Comparison of ENCODE assay signal across 10 cellular contexts in genomic region chr11:12196335-12196734, GRCh38.
DNase-seq lines count a peak whose midpoint lies in the region; ATAC-seq and TF ChIP-seq lines count a peak whose summit lies in the region.
"Had no signal": no experiment of that assay in that cellular context is flagged by ENCODE, and none has a peak within 500 bp of the region (broad histone marks: within the 10 kb centered on the region; RNA-seq: fewer than 3 reads in every experiment).

No MANE protein-coding gene starts in this region.

- H3K79me2 ChIP-seq in DND-41 (ENCODE audit: insufficient read depth, low read length) (no peaks in the 10 kb centered on the region), trophoblast cell (ENCODE audit: control insufficient read depth, insufficient read depth, low read length, poor library complexity) (peaks cover 5% of the 10 kb centered on the region)

- H3K36me3 ChIP-seq in DND-41 (ENCODE audit: insufficient read depth, low read length) (no peaks in the 10 kb centered on the region), KOPT-K1 (ENCODE audit: insufficient read depth, low read length) (no peaks in the 10 kb centered on the region), body of pancreas (replicated peaks in 1 of 2; ENCODE audit: insufficient read depth in 1 of 2, low read depth in 2 of 2) (no peaks in the 10 kb centered on the region), trophoblast cell (ENCODE audit: control insufficient read depth in 1 of 2, insufficient read depth in 2 of 2, low read length in 2 of 2) (no peaks in the 10 kb centered on the region)

- H3K4me1 ChIP-seq in DND-41 (ENCODE audit: insufficient read depth, low read length) (peaks cover 44% of the 10 kb centered on the region), body of pancreas (peaks cover 58% of the 10 kb centered on the region), trophoblast cell (ENCODE audit: control insufficient read depth in 1 of 2, insufficient read depth in 2 of 2, low read length in 2 of 2) (peaks cover 26 to 31% of the 10 kb centered on the region in 2 experiments)

- no peak overlapping the region for H3K14ac ChIP-seq in trophoblast cell (ENCODE audit: low read length)

- no peak overlapping the region for H4K12ac ChIP-seq in trophoblast cell (ENCODE audit: low read depth, low read length)

- H4K20me1 ChIP-seq in DND-41 (ENCODE audit: insufficient read depth, low read length) = no peaks in the 10 kb centered on the region

- H2AFZ ChIP-seq in DND-41 (ENCODE audit: low read depth, low read length) (peak overlapping the region; percentile 38), trophoblast cell (ENCODE audit: insufficient read depth, low read length, poor library complexity) (no peak overlapping the region)

- H3K23ac ChIP-seq in trophoblast cell (ENCODE audit: low read length) = no peak overlapping the region

- ATAC-seq in DND-41 (ENCODE audit: insufficient read depth, low read depth) (peak; percentile 59), body of pancreas (no peak), GM18867 (IDR thresholded peaks at IDR 0.05; ENCODE audit: unreplicated experiment) (no peak), GM19324 (IDR thresholded peaks at IDR 0.05; ENCODE audit: low FRiP score, unreplicated experiment) (no peak)
- ATAC-seq: HepG2 had no signal

- TF ChIP-seq CTCF in DND-41 (IDR thresholded peaks at IDR 0.05; ENCODE audit: borderline replicate concordance, extremely low read depth, low read length, poor library complexity, severe bottlenecking) (no peak), body of pancreas (IDR thresholded peaks at IDR 0.05) (no peak)

- no peak overlapping the region for H2AK5ac ChIP-seq in trophoblast cell (ENCODE audit: low read length)

- H3K4me2 ChIP-seq in DND-41 (ENCODE audit: insufficient read depth, low read length) (peak overlapping the region; percentile 58), trophoblast cell (ENCODE audit: low read length) (no peak overlapping the region)

- DNase-seq in DND-41 (peak; percentile 68), body of pancreas (no peak), trophoblast cell (no peak), HUDEP-2 (lab: John Stamatoyannopoulos, UW; ENCODE audit: unreplicated experiment in 76 of 76) (no peak)
- DNase-seq: naive B cell, NCI-H446 treated with DMSO at 0.1 percent for 48 hours had no signal

- peak overlapping the region in 1 of 2 experiments; percentile 48; a peak in 2 of 4 replicates for H3K4me3 ChIP-seq in DND-41 (ENCODE audit: low read depth in 1 of 2, low read length in 2 of 2)
- no peak overlapping the region for H3K4me3 ChIP-seq in body of pancreas
- no peak overlapping the region for H3K4me3 ChIP-seq in trophoblast cell (ENCODE audit: low read depth, low read length)

- peak overlapping the region; percentile 55 for H3K9ac ChIP-seq in DND-41 (ENCODE audit: low read depth, low read length)
- no peak overlapping the region for H3K9ac ChIP-seq in trophoblast cell (ENCODE audit: low read length)

- peak overlapping the region; percentile 56 for H4K91ac ChIP-seq in trophoblast cell (ENCODE audit: low read depth, low read length)

- H3K4ac ChIP-seq in trophoblast cell (ENCODE audit: low read depth, low read length) = no peak overlapping the region

- no peaks in the 10 kb centered on the region for H3K9me3 ChIP-seq in DND-41 (ENCODE audit: insufficient read depth, low read length, severe bottlenecking)
- H3K9me3 ChIP-seq in KOPT-K1 (ENCODE audit: insufficient read depth, low read length, poor library complexity, severe bottlenecking) = no peaks in the 10 kb centered on the region
- H3K9me3 ChIP-seq in body of pancreas = no peaks in the 10 kb centered on the region
- peaks cover 2% of the 10 kb centered on the region for H3K9me3 ChIP-seq in trophoblast cell (ENCODE audit: insufficient read depth, low read depth, low read length)

- no peak overlapping the region for H2BK12ac ChIP-seq in trophoblast cell (ENCODE audit: low read length)

- TF ChIP-seq POLR2A in body of pancreas (IDR thresholded peaks at IDR 0.05) = no peak

- 54 to 63% methylated on average over 2 of the region's 2 CpGs for WGBS in body of pancreas, 2 donors
- no CpG with 5 or more reads among the region's 2 CpGs for WGBS in trophoblast cell (ENCODE audit: extremely low coverage, insufficient coverage, insufficient read length)

- H3K79me1 ChIP-seq in trophoblast cell (ENCODE audit: low read length) = peaks cover 17% of the 10 kb centered on the region

- intact Hi-C loops in body of pancreas (cut with DNase I) = no loop called here

- H2BK5ac ChIP-seq in trophoblast cell (ENCODE audit: low read depth, low read length, poor library complexity) = no peak overlapping the region

- H3K27me3 ChIP-seq in DND-41 (ENCODE audit: insufficient read depth, low read length, poor library complexity) = no peaks in the 10 kb centered on the region
- no peaks in the 10 kb centered on the region for H3K27me3 ChIP-seq in body of pancreas
- no peaks in the 10 kb centered on the region for H3K27me3 ChIP-seq in trophoblast cell (ENCODE audit: insufficient read depth, low read length)

- H4K8ac ChIP-seq in trophoblast cell (ENCODE audit: low read depth, low read length) = no peak overlapping the region

- H3K27ac ChIP-seq in DND-41 (ENCODE audit: low read length) = peak overlapping the region; percentile 96
- H3K27ac ChIP-seq in KOPT-K1 (ENCODE audit: low read depth, low read length, poor library complexity, severe bottlenecking) = peak overlapping the region; percentile 72
- H3K27ac ChIP-seq in body of pancreas = peak overlapping the region in 3 of 4 donors; percentile 11 to 76 (median 17)
- H3K27ac ChIP-seq in trophoblast cell (ENCODE audit: low read depth, low read length) = peak overlapping the region; percentile 30

- no peak overlapping the region for H3K18ac ChIP-seq in trophoblast cell (ENCODE audit: low read length)

- H2BK120ac ChIP-seq in trophoblast cell (ENCODE audit: insufficient read depth, low read length, poor library complexity) = no peak overlapping the region

Comparison
In these comparisons a context has a peak if more than half of its experiments do, and no peak if none do; other contexts are left out.
1. H3K27ac ChIP-seq: peak in every context shown above with its lines; median percentile 96 in DND-41; 72 in KOPT-K1; 30 in trophoblast cell; 17 in body of pancreas.